In the genomic region with DNA sequence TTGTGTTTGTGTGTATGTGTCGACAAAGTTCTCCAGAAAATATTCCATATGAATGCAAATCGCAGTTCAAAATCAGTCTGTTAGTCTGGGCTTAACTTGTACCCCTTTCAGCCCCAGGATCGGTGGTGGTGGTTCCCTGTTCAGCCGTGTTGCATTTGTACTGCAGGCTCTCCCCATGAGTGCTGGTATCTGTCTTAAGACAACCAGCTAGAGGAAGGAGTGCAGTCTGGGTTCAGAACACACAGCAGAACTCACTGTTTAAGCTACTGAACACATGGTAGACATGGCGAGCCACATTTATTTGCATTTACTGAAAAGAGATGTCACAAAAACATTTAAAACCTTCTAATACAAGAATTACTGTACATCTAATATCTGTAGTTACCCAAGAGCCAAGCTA, we compare ENCODE assay signal across 18 cellular contexts.
"Had no signal": no experiment of that assay in that cellular context is flagged by ENCODE, and none has a peak within 500 bp of the region (broad histone marks: within the 10 kb centered on the region; RNA-seq: fewer than 3 reads in every experiment).

No MANE protein-coding gene starts in this region.

- H3K36me3 Mint-ChIP-seq: natural killer cell had no signal

- H3K9me3 Mint-ChIP-seq: activated naive CD8-positive, alpha-beta T cell treated with anti-CD3 and anti-CD28 coated beads for 36 hours; activated T-helper 1 cell treated with anti-CD3 and anti-CD28 coated beads, Interleukin-12 subunit alpha, Interleukin-12 subunit beta, Interleukin-2, Interleukin-4 antibody, amounts not matched to agents 30 ng/mL and 10 ng/mL and 1 ng/mL, durations not matched to agents 14 hours and 24 hours and 36 hours; effector memory CD8-positive, alpha-beta T cell; natural killer cell had no signal

- H3K9me3 ChIP-seq: neutrophil, pancreas, sigmoid colon, upper lobe of right lung had no signal

- H3K27ac ChIP-seq: cardiac muscle cell, neutrophil, pancreas, sigmoid colon, upper lobe of right lung, WERI-Rb-1 had no signal

- H3K27ac Mint-ChIP-seq: activated CD4-positive, alpha-beta T cell treated with anti-CD3 and anti-CD28 coated beads for 36 hours; activated naive CD8-positive, alpha-beta T cell treated with anti-CD3 and anti-CD28 coated beads for 36 hours; activated T-helper 1 cell treated with anti-CD3 and anti-CD28 coated beads, Interleukin-12 subunit alpha, Interleukin-12 subunit beta, Interleukin-2, Interleukin-4 antibody, amounts not matched to agents 30 ng/mL and 10 ng/mL and 1 ng/mL, durations not matched to agents 14 hours and 24 hours and 36 hours had no signal

- H3K36me3 ChIP-seq: cardiac muscle cell, neutrophil, pancreas, sigmoid colon, upper lobe of right lung, WERI-Rb-1 had no signal

- DNase-seq: activated CD4-positive, alpha-beta T cell treated with anti-CD3 and anti-CD28 coated beads for 36 hours; activated CD4-positive, alpha-beta T cell treated with anti-CD3 and anti-CD28 coated beads, Interleukin-2, amount 50 U/mL, for 48 hours; activated gamma-delta T cell treated with Interleukin-2 at 50 U/mL for 16 hours; activated naive CD8-positive, alpha-beta T cell treated with anti-CD3 and anti-CD28 coated beads for 36 hours; activated T-cell treated with anti-CD3 and anti-CD28 coated beads for 4 hours; amniotic stem cell; effector memory CD8-positive, alpha-beta T cell; mesendoderm; natural killer cell; pancreas; sigmoid colon; stimulated activated naive CD4-positive, alpha-beta T cell; T-helper 2 cell; upper lobe of right lung; WERI-Rb-1 had no signal

- H3K4me3 Mint-ChIP-seq: activated CD4-positive, alpha-beta T cell treated with anti-CD3 and anti-CD28 coated beads for 36 hours; activated naive CD8-positive, alpha-beta T cell treated with anti-CD3 and anti-CD28 coated beads for 36 hours; activated T-helper 1 cell treated with anti-CD3 and anti-CD28 coated beads, Interleukin-12 subunit alpha, Interleukin-12 subunit beta, Interleukin-2, Interleukin-4 antibody, amounts not matched to agents 30 ng/mL and 10 ng/mL and 1 ng/mL, durations not matched to agents 14 hours and 24 hours and 36 hours; effector memory CD8-positive, alpha-beta T cell; natural killer cell had no signal

- ATAC-seq: activated CD4-positive, alpha-beta T cell treated with anti-CD3 and anti-CD28 coated beads for 36 hours; effector memory CD8-positive, alpha-beta T cell; natural killer cell; pancreas; upper lobe of right lung had no signal

- H3K4me3 ChIP-seq: cardiac muscle cell, pancreas, sigmoid colon, upper lobe of right lung had no signal

- FAIRE-seq: pancreas had no signal

- H3K27me3 ChIP-seq: cardiac muscle cell, neutrophil, pancreas, sigmoid colon, upper lobe of right lung had no signal

- H3K27me3 Mint-ChIP-seq: activated CD4-positive, alpha-beta T cell treated with anti-CD3 and anti-CD28 coated beads for 36 hours; activated naive CD8-positive, alpha-beta T cell treated with anti-CD3 and anti-CD28 coated beads for 36 hours; effector memory CD8-positive, alpha-beta T cell had no signal
